ENCODE assay signal across 2 cellular contexts in genomic region chr17:82098939-82099765, GRCh38.
TF ChIP-seq lines count a peak whose summit lies in the region.

No MANE protein-coding gene starts in this region.

TF ChIP-seq in K562, 482 proteins besides CTCF, POLR2A, EP300 and RAD21 (continues in another document):
- no peak for TF ChIP-seq TAF9B (IDR thresholded peaks at IDR 0.05; ENCODE audit: partially characterized antibody)
- no peak for TF ChIP-seq POLR2B (IDR thresholded peaks at IDR 0.05; ENCODE audit: low read depth, partially characterized antibody)
- no peak for TF ChIP-seq ZNF354B (CRISPR knock-in tag; IDR thresholded peaks at IDR 0.05)
- no peak; the same call in 1 of the 2 replicates for TF ChIP-seq E2F4 (CRISPR knock-in tag; IDR thresholded peaks at IDR 0.05; ENCODE audit: low read depth)
- TF ChIP-seq SP1 (CRISPR knock-in tag; IDR thresholded peaks at IDR 0.05) = peak; percentile 73
- TF ChIP-seq TAL1 (IDR thresholded peaks at IDR 0.05) = no peak
- no peak for TF ChIP-seq SIN3B (IDR thresholded peaks at IDR 0.05; ENCODE audit: low read depth)
- TF ChIP-seq DIDO1 (tag; IDR thresholded peaks at IDR 0.05; ENCODE audit: low read depth) = no peak
- TF ChIP-seq SFPQ (IDR thresholded peaks at IDR 0.05; ENCODE audit: low read depth, low read length) = no peak
- peak in 1 of 2 experiments; percentile 75 for TF ChIP-seq E2F6 (IDR thresholded peaks at IDR 0.05; ENCODE audit: borderline replicate concordance in 1 of 2, extremely low read depth in 1 of 2, insufficient read depth in 1 of 2, insufficient read length in 1 of 2, low read depth in 1 of 2, low read length in 1 of 2, poor library complexity in 1 of 2, severe bottlenecking in 1 of 2)
- TF ChIP-seq ZNF23 (CRISPR knock-in tag; IDR thresholded peaks at IDR 0.05) = no peak
- no peak for TF ChIP-seq RBM25 (IDR thresholded peaks at IDR 0.05; ENCODE audit: low read depth, low read length, severe bottlenecking)
- peak; percentile 81 for TF ChIP-seq GABPB1 (CRISPR knock-in tag; IDR thresholded peaks at IDR 0.05)
- no peak for TF ChIP-seq VEZF1 (CRISPR knock-in tag; IDR thresholded peaks at IDR 0.05)
- TF ChIP-seq ZNF282 (CRISPR knock-in tag; IDR thresholded peaks at IDR 0.05) = no peak; the same call in none of the 2 replicates
- TF ChIP-seq ZBED1 (IDR thresholded peaks at IDR 0.05) = no peak
- TF ChIP-seq THRAP3 (IDR thresholded peaks at IDR 0.05; ENCODE audit: borderline replicate concordance) = no peak
- no peak for TF ChIP-seq ZNF140 (CRISPR knock-in tag; IDR thresholded peaks at IDR 0.05)
- TF ChIP-seq ESRRB (CRISPR knock-in tag; IDR thresholded peaks at IDR 0.05; ENCODE audit: borderline replicate concordance) = no peak
- TF ChIP-seq MBD2 (IDR thresholded peaks at IDR 0.05; ENCODE audit: borderline replicate concordance, low read depth) = no peak
- TF ChIP-seq ATF1 (CRISPR knock-in tag; IDR thresholded peaks at IDR 0.05) = no peak
- peak; percentile 32; the same call in 1 of the 2 replicates for TF ChIP-seq ATF1 (tag; IDR thresholded peaks at IDR 0.05)
- TF ChIP-seq DPF2 (IDR thresholded peaks at IDR 0.05) = peak; percentile 19; the same call in 1 of the 2 replicates
- TF ChIP-seq DLX4 (CRISPR knock-in tag; IDR thresholded peaks at IDR 0.05) = no peak
- 0 out of 2 replicates have a peak, but pooled peaks have one; percentile 5 for TF ChIP-seq SMAD3 (CRISPR knock-in tag; conservative IDR thresholded peaks at IDR 0.05)
- TF ChIP-seq NBN (IDR thresholded peaks at IDR 0.05; ENCODE audit: low read depth) = no peak
- peak; percentile 73 for TF ChIP-seq MXD1 (CRISPR knock-in tag; IDR thresholded peaks at IDR 0.05; ENCODE audit: borderline replicate concordance, poor library complexity, severe bottlenecking)
- no peak for TF ChIP-seq MYBL2 (IDR thresholded peaks at IDR 0.05; ENCODE audit: low read depth)
- no peak for TF ChIP-seq MYBL2 (CRISPR knock-in tag; IDR thresholded peaks at IDR 0.05; ENCODE audit: borderline replicate concordance)
- peak; percentile 5 for TF ChIP-seq ZNF146 (CRISPR knock-in tag; IDR thresholded peaks at IDR 0.05; ENCODE audit: unreplicated experiment)
- TF ChIP-seq BCL6 (CRISPR knock-in tag; IDR thresholded peaks at IDR 0.05) = no peak
- no peak for TF ChIP-seq ZNF586 (CRISPR knock-in tag; conservative IDR thresholded peaks at IDR 0.05)
- no peak for TF ChIP-seq TFAM (CRISPR knock-in tag; conservative IDR thresholded peaks at IDR 0.05)
- no peak for TF ChIP-seq GABPB2 (CRISPR knock-in tag; conservative IDR thresholded peaks at IDR 0.05)

TF ChIP-seq in HepG2, 621 proteins besides CTCF, POLR2A, EP300 and RAD21 (continues in another document):
- TF ChIP-seq HBP1 (CRISPR knock-in tag; IDR thresholded peaks at IDR 0.05; ENCODE audit: low read depth) (0 out of 2 replicates have a peak, but pooled peaks have one; percentile 8), ZNF276 (CRISPR knock-in tag; IDR thresholded peaks at IDR 0.05; ENCODE audit: low read depth) (peak; percentile 51; the same call in 1 of the 2 replicates), TFE3 (CRISPR knock-in tag; IDR thresholded peaks at IDR 0.05) (no peak), THRA (CRISPR knock-in tag; IDR thresholded peaks at IDR 0.05; ENCODE audit: borderline replicate concordance) (no peak), PHF20 (CRISPR knock-in tag; IDR thresholded peaks at IDR 0.05) (peak; percentile 67; the same call in 1 of the 2 replicates), AGO1 (IDR thresholded peaks at IDR 0.05; ENCODE audit: low read depth, low read length, poor library complexity, severe bottlenecking) (peak; percentile 37), DNMT3B (CRISPR knock-in tag; conservative IDR thresholded peaks at IDR 0.05) (no peak), MTERF4 (CRISPR knock-in tag; IDR thresholded peaks at IDR 0.05) (peak; percentile 36; the same call in 1 of the 2 replicates), HNF1B (CRISPR knock-in tag; IDR thresholded peaks at IDR 0.05) (no peak), SATB2 (CRISPR knock-in tag; IDR thresholded peaks at IDR 0.05) (0 out of 2 replicates have a peak, but pooled peaks have one; percentile 3), ZNF672 (CRISPR knock-in tag; IDR thresholded peaks at IDR 0.05) (no peak), LCORL (IDR thresholded peaks at IDR 0.05) (no peak), LCORL (CRISPR knock-in tag; IDR thresholded peaks at IDR 0.05) (0 out of 2 replicates have a peak, but pooled peaks have one; percentile 55), TOE1 (CRISPR knock-in tag; IDR thresholded peaks at IDR 0.05) (no peak), ZNF816 (CRISPR knock-in tag; IDR thresholded peaks at IDR 0.05; ENCODE audit: borderline replicate concordance) (peak; percentile 26; the same call in 1 of the 2 replicates), MXD1 (CRISPR knock-in tag; IDR thresholded peaks at IDR 0.05) (peak; percentile 8; the same call in 1 of the 2 replicates), CSRNP1 (CRISPR knock-in tag; IDR thresholded peaks at IDR 0.05) (peak; percentile 75), ZHX1 (CRISPR knock-in tag; IDR thresholded peaks at IDR 0.05; ENCODE audit: low read depth) (no peak), GMEB1 (CRISPR knock-in tag; IDR thresholded peaks at IDR 0.05; ENCODE audit: borderline replicate concordance) (peak; percentile 31; the same call in 1 of the 2 replicates), HOXA7 (CRISPR knock-in tag; IDR thresholded peaks at IDR 0.05) (no peak), RXRA (CRISPR knock-in tag; IDR thresholded peaks at IDR 0.05) (peak; percentile 98), CEBPG (CRISPR knock-in tag; IDR thresholded peaks at IDR 0.05) (no peak)
